In the genomic region with DNA sequence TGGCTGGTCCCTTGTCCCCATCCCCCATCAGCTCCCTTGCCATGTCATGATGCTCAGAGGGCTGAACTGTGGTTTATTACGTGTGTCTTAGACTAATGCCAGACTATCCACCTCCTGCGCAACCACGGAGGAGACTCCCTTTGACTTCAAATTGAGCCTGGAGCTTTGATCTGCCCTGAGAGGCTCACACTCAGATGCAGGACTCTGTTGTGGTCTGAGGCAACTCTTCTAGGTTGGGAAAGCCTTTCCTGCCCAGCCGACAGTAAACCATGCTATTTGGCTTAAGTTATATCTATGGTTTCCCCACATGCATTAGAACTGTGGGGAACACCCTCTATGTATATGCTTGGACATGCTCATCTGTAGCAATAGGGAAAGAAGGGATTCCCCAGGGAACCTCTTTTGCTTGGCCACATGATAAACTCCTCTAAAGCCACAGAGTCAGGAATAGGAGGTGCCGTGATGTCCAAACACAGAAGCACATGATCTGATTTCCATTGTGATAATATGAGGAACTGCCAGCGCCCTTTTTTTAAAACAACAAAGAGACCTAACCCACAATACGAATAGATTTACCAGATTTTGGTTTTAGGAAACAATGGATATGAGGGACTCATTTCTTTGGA, we compare ENCODE assay signal across 11 cellular contexts. TPM values are rescaled to one million over a fixed set of nuclear protein-coding genes. Genes with fewer than 3 reads are reported as not detected.
A peak's percentile ranks its signal among the peaks of the same experiment; 100 is the strongest.
DNase-seq lines count a peak whose midpoint lies in the region; ATAC-seq, FAIRE-seq and TF ChIP-seq lines count a peak whose summit lies in the region.
"Had no signal": no experiment of that assay in that cellular context is flagged by ENCODE, and none has a peak within 500 bp of the region (broad histone marks: within the 10 kb centered on the region; RNA-seq: fewer than 3 reads in every experiment).

No MANE protein-coding gene starts in this region.

- no peaks in the 10 kb centered on the region for H3K9me3 Mint-ChIP-seq in osteocyte (ENCODE audit: unreplicated experiment)
- H3K9me3 Mint-ChIP-seq: CD4-positive, alpha-beta T cell; IgD-negative memory B cell had no signal

- CTCF ChIA-PET in H1 (lab: Charles Lee; ENCODE audit: partially characterized antibody), result interaction anchor here (0.8 to 3.8 kb wide), 4 partner anchors 8 to 21 kb away, joined by 3 to 16 read pairs (median 3); no protein-coding TSS in a partner anchor

- H4K20me1 ChIP-seq in DND-41 (ENCODE audit: insufficient read depth, low read length) (no peaks in the 10 kb centered on the region), H1 (replicated peaks in 1 of 2; ENCODE audit: control insufficient read depth in 1 of 2, insufficient read depth in 2 of 2, low read length in 2 of 2) (no peaks in the 10 kb centered on the region)

- no peak overlapping the region for H2BK120ac ChIP-seq in H1 (replicated peaks; ENCODE audit: low read depth, low read length)

- H3K27ac Mint-ChIP-seq in osteocyte (ENCODE audit: unreplicated experiment), result peak overlapping the region; percentile 69
- H3K27ac Mint-ChIP-seq: CD4-positive, alpha-beta T cell; IgD-negative memory B cell had no signal

- no peak overlapping the region for H3K18ac ChIP-seq in H1 (ENCODE audit: extremely low read depth, low read length)

- no peak for FAIRE-seq in H1 (lab: Jason Lieb, UNC)

- H4K5ac ChIP-seq in H1 (ENCODE audit: insufficient read length, low read depth, low read length), result no peak overlapping the region

- 89% methylated on average over 7 of the region's 7 CpGs; no CpG with 5 or more reads in 1 of the 2 experiments for WGBS in H1 (ENCODE audit: extremely low coverage in 1 of 2, insufficient coverage in 1 of 2, insufficient read length in 1 of 2, insufficient replicate concordance in 2 of 2, low coverage in 1 of 2, low lambda C conversion rate in 2 of 2, missing lambda C conversion rate in 1 of 2), 2 experiments

- H3K23me2 ChIP-seq in H1 (ENCODE audit: low read depth, low read length), result no peaks in the 10 kb centered on the region; the same call in 1 of the 2 replicates

- H4K8ac ChIP-seq in H1 (ENCODE audit: extremely low read depth, insufficient read depth, low read length), result no peak overlapping the region; the same call in 1 of the 2 replicates

- no peak for TF ChIP-seq POLR2A in H1 (IDR thresholded peaks at IDR 0.05; ENCODE audit: control extremely low read depth in 1 of 2, low read depth in 2 of 2, low read length in 2 of 2)

- DNase-seq in DND-41, result peak; percentile 39
- DNase-seq in RPMI7951 (ENCODE audit: low read depth), result peak; percentile 73
- no peak for DNase-seq in H1 (ENCODE audit: low read depth in 1 of 2, low spot score in 2 of 2)
- DNase-seq in osteocyte (ENCODE audit: extremely low spot score, unreplicated experiment), result no peak
- DNase-seq in posterior vena cava (ENCODE audit: low spot score), result no peak
- DNase-seq in LoVo (ENCODE audit: low spot score), result no peak
- DNase-seq in NCI-H146 (lab: John Stamatoyannopoulos, UW), result no peak
- DNase-seq in NAMALWA (ENCODE audit: low spot score), result no peak
- DNase-seq: CD4-positive, alpha-beta T cell; effector memory CD4-positive, alpha-beta T cell had no signal

- H2BK20ac ChIP-seq in H1 (ENCODE audit: low read length), result no peak overlapping the region

- no peak overlapping the region for H3K14ac ChIP-seq in H1 (ENCODE audit: insufficient read length)

- H2BK15ac ChIP-seq in H1 (ENCODE audit: low read length), result no peak overlapping the region

- no peak overlapping the region for H3K56ac ChIP-seq in H1 (replicated peaks; ENCODE audit: insufficient read length, low read depth, low read length)

- H3K4me3 ChIP-seq in DND-41 (ENCODE audit: low read depth in 1 of 2, low read length in 2 of 2) (no peak overlapping the region), H1 (ENCODE audit: extremely low read depth in 1 of 4, insufficient read depth in 2 of 4, low read depth in 3 of 4, low read length in 4 of 4) (no peak overlapping the region)

- H2AFZ ChIP-seq in DND-41 (ENCODE audit: low read depth, low read length), result no peak overlapping the region
- H2AFZ ChIP-seq in H1 (ENCODE audit: low read length), result no peak overlapping the region

- peak; percentile 61; the same call in 2 of the 3 replicates for ATAC-seq in DND-41 (ENCODE audit: insufficient read depth, low read depth)

- H3K4me1 ChIP-seq in DND-41 (ENCODE audit: insufficient read depth, low read length) (no peaks in the 10 kb centered on the region), H1 (replicated peaks in 1 of 4; ENCODE audit: control insufficient read depth in 3 of 4, insufficient read depth in 4 of 4, low read length in 3 of 4) (peaks cover 0 to 3% (median 1%) of the 10 kb centered on the region in 4 experiments; a peak in 3 of 7 replicates)

- H3K4ac ChIP-seq in H1 (replicated peaks; ENCODE audit: insufficient read length, low read depth, low read length), result no peak overlapping the region

- no peak overlapping the region for H4K91ac ChIP-seq in H1 (replicated peaks; ENCODE audit: insufficient read length, low read length)

- H3K27me3 ChIP-seq in DND-41 (ENCODE audit: insufficient read depth, low read length, poor library complexity) (no peaks in the 10 kb centered on the region), H1 (replicated peaks in 1 of 4; ENCODE audit: control insufficient read depth in 3 of 4, extremely low read depth in 1 of 4, insufficient read depth in 3 of 4, low read length in 3 of 4) (no peaks in the 10 kb centered on the region; a peak in 1 of 7 replicates)

- TF ChIP-seq RAD21 in H1 (IDR thresholded peaks at IDR 0.05 in 1 of 2, conservative IDR thresholded peaks at IDR 0.05 in 1 of 2; ENCODE audit: low read depth in 2 of 2, low read length in 2 of 2), result no peak

- H3K9ac ChIP-seq in DND-41 (ENCODE audit: low read depth, low read length), result no peak overlapping the region
- H3K9ac ChIP-seq in H1 (replicated peaks in 1 of 4; ENCODE audit: extremely low read depth in 1 of 4, low read depth in 3 of 4, low read length in 3 of 4), result no peak overlapping the region

- no peak for TF ChIP-seq EP300 in H1 (IDR thresholded peaks at IDR 0.05; ENCODE audit: borderline replicate concordance in 1 of 2, low read depth in 2 of 2, low read length in 2 of 2)

- H3K79me1 ChIP-seq in H1 (ENCODE audit: low read depth, low read length), result no peaks in the 10 kb centered on the region

- H3K23ac ChIP-seq in H1 (ENCODE audit: insufficient read length), result no peak overlapping the region

- H3K36me3 ChIP-seq in DND-41 (ENCODE audit: insufficient read depth, low read length), result no peaks in the 10 kb centered on the region
- no peaks in the 10 kb centered on the region for H3K36me3 ChIP-seq in H1 (ENCODE audit: control insufficient read depth in 2 of 4, insufficient read depth in 4 of 4, low read length in 3 of 4)

- intact Hi-C loops in posterior vena cava (cut with DNase I), result no loop called here

- no peaks in the 10 kb centered on the region for H3K36me3 Mint-ChIP-seq in osteocyte (ENCODE audit: unreplicated experiment)

- H3K27me3 Mint-ChIP-seq in osteocyte (ENCODE audit: unreplicated experiment), result no peaks in the 10 kb centered on the region
- H3K27me3 Mint-ChIP-seq: IgD-negative memory B cell had no signal

- TF ChIP-seq CTCF in DND-41 (IDR thresholded peaks at IDR 0.05; ENCODE audit: borderline replicate concordance, extremely low read depth, low read length, poor library complexity, severe bottlenecking), result no peak
- no peak for TF ChIP-seq CTCF in H1 (IDR thresholded peaks at IDR 0.05; ENCODE audit: control extremely low read depth in 1 of 3, insufficient read depth in 1 of 3, low read depth in 1 of 3, low read length in 3 of 3)
- TF ChIP-seq CTCF in osteocyte (IDR thresholded peaks at IDR 0.05), result no peak

- H3K4me1 Mint-ChIP-seq in osteocyte (ENCODE audit: unreplicated experiment), result peaks cover 36% of the 10 kb centered on the region
- H3K4me1 Mint-ChIP-seq: IgD-negative memory B cell had no signal

- no peak overlapping the region for H2AK5ac ChIP-seq in H1 (ENCODE audit: low read depth, low read length)

- no peak overlapping the region for H3K4me2 ChIP-seq in DND-41 (ENCODE audit: insufficient read depth, low read length)
- no peak overlapping the region for H3K4me2 ChIP-seq in H1 (ENCODE audit: insufficient read depth in 1 of 2, low read depth in 2 of 2, low read length in 2 of 2)

- H3K79me2 ChIP-seq in DND-41 (ENCODE audit: insufficient read depth, low read length) (no peaks in the 10 kb centered on the region), H1 (ENCODE audit: control insufficient read depth in 1 of 2, insufficient read depth in 2 of 2, low read length in 2 of 2) (no peaks in the 10 kb centered on the region)

- H3K27ac ChIP-seq in DND-41 (ENCODE audit: low read length) (no peak overlapping the region), H1 (ENCODE audit: low read depth, low read length) (no peak overlapping the region)

- H2BK5ac ChIP-seq in H1 (ENCODE audit: low read depth, low read length), result no peak overlapping the region

- POLR2A ChIA-PET in H1 (lab: Charles Lee; ENCODE audit: partially characterized antibody), result interaction anchor here (1.0 to 1.5 kb wide), 4 partner anchors 12 to 57 kb away, joined by 3 to 4 read pairs (median 4); no protein-coding TSS in a partner anchor

- 0 out of 2 replicates have a peak overlapping the region, but pooled peaks have one; percentile 17 for H2BK12ac ChIP-seq in H1 (ENCODE audit: low read depth, low read length)

- no peak overlapping the region for H3K4me3 Mint-ChIP-seq in osteocyte (ENCODE audit: unreplicated experiment)
- H3K4me3 Mint-ChIP-seq: CD4-positive, alpha-beta T cell; IgD-negative memory B cell had no signal

- H3K9me3 ChIP-seq in DND-41 (ENCODE audit: insufficient read depth, low read length, severe bottlenecking) (no peaks in the 10 kb centered on the region), H1 (ENCODE audit: insufficient read depth in 2 of 2, low read depth in 1 of 2, low read length in 1 of 2) (no peaks in the 10 kb centered on the region)

TF ChIP-seq in H1, 55 proteins besides CTCF, POLR2A, EP300 and RAD21 (continues in another document):
- TF ChIP-seq PHF8 (conservative IDR thresholded peaks at IDR 0.05; ENCODE audit: low read depth, low read length) (no peak), SAP30 (IDR thresholded peaks at IDR 0.05; ENCODE audit: insufficient read depth, insufficient replicate concordance, low read length) (no peak)

RNA-seq across cellular contexts. Expression of a gene that starts 11.1 kb away (rescaled TPM):
- total RNA-seq in RPMI7951 (2014; rRNA removed; shearing (Covaris generic)), result 145 and 210 TPM in 2 replicates
- total RNA-seq in H1 (2021; fragmentation: NEBNext Ultra II Directional; extraction: Animal tissue kit (Norgen Biotek cat#: 25700)), result 8.8 and 9.7 TPM in 2 replicates
- polyA plus RNA-seq in H1 (2011; rRNA removed), result 12.8 and 14.5 TPM in 2 replicates
- 9.1 TPM for polyA plus RNA-seq in H1 (2011; cell fraction: cytosol; rRNA removed)
- polyA plus RNA-seq in H1 (2011; cell fraction: nucleus; rRNA removed), result 8.5 TPM
- polyA plus RNA-seq in H1 (2012, experiment 1 of 2), result 7.0 to 9.3 TPM (median 8.1 TPM) in 4 replicates
- 13.8 TPM for polyA plus RNA-seq in H1 (2012, experiment 2 of 2)
- polyA plus RNA-seq in H1 (2013, experiment 1 of 2), result 9.8 TPM
- 8.3 TPM for polyA plus RNA-seq in H1 (2013, experiment 2 of 2)
- 2.7 and 2.9 TPM in 2 replicates for polyA minus RNA-seq in H1 (2011; rRNA and poly(A)+ RNA removed)
- 5.5 TPM for polyA minus RNA-seq in H1 (2011; cell fraction: cytosol; rRNA and poly(A)+ RNA removed)
- polyA minus RNA-seq in H1 (2011; cell fraction: nucleus; rRNA and poly(A)+ RNA removed), result 5.4 TPM
- total RNA-seq in osteocyte (90.8 and 91.0 TPM in 2 replicates), posterior vena cava (100 to 1,000 TPM; 148 to 189 TPM)

Comparison
In these comparisons a context has a peak if more than half of its experiments do, and no peak if none do; other contexts are left out.
1. DNase-seq: peak in DND-41 (single experiment) and RPMI7951 (single experiment); none in H1 (0 of 2), osteocyte (single experiment), posterior vena cava (single experiment), LoVo (single experiment), NCI-H146 (single experiment) and NAMALWA (single experiment).